1 cellular context compared by ENCODE assay signal in the genomic region with DNA sequence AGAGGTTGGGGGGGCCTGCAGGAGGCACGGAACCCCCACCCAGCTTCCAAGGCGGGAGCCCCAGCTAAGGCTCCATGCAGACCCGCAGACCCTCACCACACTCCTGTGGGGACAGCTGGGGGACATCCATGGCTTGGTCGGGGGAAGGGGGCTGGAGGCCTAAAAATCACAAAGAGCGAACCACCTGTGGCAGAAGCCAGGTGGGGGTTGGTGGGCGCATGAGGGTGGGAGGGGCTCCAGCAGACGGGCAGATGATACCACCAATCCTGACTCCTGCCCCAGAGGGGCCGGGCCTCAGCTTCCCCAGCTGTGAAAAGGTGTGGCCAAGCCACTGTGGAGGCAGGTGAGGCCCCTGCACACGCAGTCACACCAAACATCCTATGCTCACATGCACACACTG.
TF ChIP-seq lines count a peak whose summit lies in the region.

No MANE protein-coding gene starts in this region.

TF ChIP-seq in GM23338, 12 proteins besides CTCF, POLR2A, EP300 and RAD21:
- TF ChIP-seq, protein P1, sequence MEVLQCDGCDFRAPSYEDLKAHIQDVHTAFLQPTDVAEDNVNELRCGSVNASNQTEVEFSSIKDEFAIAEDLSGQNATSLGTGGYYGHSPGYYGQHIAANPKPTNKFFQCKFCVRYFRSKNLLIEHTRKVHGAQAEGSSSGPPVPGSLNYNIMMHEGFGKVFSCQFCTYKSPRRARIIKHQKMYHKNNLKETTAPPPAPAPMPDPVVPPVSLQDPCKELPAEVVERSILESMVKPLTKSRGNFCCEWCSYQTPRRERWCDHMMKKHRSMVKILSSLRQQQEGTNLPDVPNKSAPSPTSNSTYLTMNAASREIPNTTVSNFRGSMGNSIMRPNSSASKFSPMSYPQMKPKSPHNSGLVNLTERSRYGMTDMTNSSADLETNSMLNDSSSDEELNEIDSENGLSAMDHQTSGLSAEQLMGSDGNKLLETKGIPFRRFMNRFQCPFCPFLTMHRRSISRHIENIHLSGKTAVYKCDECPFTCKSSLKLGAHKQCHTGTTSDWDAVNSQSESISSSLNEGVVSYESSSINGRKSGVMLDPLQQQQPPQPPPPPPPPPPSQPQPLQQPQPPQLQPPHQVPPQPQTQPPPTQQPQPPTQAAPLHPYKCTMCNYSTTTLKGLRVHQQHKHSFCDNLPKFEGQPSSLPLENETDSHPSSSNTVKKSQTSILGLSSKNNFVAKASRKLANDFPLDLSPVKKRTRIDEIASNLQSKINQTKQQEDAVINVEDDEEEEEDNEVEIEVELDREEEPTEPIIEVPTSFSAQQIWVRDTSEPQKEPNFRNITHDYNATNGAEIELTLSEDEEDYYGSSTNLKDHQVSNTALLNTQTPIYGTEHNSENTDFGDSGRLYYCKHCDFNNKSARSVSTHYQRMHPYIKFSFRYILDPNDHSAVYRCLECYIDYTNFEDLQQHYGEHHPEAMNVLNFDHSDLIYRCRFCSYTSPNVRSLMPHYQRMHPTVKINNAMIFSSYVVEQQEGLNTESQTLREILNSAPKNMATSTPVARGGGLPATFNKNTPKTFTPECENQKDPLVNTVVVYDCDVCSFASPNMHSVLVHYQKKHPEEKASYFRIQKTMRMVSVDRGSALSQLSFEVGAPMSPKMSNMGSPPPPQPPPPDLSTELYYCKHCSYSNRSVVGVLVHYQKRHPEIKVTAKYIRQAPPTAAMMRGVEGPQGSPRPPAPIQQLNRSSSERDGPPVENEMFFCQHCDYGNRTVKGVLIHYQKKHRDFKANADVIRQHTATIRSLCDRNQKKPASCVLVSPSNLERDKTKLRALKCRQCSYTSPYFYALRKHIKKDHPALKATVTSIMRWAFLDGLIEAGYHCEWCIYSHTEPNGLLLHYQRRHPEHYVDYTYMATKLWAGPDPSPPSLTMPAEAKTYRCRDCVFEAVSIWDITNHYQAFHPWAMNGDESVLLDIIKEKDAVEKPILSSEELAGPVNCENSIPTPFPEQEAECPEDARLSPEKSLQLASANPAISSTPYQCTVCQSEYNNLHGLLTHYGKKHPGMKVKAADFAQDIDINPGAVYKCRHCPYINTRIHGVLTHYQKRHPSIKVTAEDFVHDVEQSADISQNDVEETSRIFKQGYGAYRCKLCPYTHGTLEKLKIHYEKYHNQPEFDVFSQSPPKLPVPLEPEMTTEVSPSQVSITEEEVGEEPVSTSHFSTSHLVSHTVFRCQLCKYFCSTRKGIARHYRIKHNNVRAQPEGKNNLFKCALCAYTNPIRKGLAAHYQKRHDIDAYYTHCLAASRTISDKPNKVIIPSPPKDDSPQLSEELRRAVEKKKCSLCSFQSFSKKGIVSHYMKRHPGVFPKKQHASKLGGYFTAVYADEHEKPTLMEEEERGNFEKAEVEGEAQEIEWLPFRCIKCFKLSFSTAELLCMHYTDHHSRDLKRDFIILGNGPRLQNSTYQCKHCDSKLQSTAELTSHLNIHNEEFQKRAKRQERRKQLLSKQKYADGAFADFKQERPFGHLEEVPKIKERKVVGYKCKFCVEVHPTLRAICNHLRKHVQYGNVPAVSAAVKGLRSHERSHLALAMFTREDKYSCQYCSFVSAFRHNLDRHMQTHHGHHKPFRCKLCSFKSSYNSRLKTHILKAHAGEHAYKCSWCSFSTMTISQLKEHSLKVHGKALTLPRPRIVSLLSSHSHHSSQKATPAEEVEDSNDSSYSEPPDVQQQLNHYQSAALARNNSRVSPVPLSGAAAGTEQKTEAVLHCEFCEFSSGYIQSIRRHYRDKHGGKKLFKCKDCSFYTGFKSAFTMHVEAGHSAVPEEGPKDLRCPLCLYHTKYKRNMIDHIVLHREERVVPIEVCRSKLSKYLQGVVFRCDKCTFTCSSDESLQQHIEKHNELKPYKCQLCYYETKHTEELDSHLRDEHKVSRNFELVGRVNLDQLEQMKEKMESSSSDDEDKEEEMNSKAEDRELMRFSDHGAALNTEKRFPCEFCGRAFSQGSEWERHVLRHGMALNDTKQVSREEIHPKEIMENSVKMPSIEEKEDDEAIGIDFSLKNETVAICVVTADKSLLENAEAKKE (CRISPR knock-in tag; IDR thresholded peaks at IDR 0.05), result no peak
- no peak for TF ChIP-seq POLR2AphosphoS5 (IDR thresholded peaks at IDR 0.05; ENCODE audit: low read depth)
- TF ChIP-seq EZH2 (IDR thresholded peaks at IDR 0.05; ENCODE audit: low read depth, unreplicated experiment), result no peak
- TF ChIP-seq, protein P2, sequence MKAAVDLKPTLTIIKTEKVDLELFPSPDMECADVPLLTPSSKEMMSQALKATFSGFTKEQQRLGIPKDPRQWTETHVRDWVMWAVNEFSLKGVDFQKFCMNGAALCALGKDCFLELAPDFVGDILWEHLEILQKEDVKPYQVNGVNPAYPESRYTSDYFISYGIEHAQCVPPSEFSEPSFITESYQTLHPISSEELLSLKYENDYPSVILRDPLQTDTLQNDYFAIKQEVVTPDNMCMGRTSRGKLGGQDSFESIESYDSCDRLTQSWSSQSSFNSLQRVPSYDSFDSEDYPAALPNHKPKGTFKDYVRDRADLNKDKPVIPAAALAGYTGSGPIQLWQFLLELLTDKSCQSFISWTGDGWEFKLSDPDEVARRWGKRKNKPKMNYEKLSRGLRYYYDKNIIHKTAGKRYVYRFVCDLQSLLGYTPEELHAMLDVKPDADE (IDR thresholded peaks at IDR 0.05), result no peak
- TF ChIP-seq ZNF114 (CRISPR knock-in tag; IDR thresholded peaks at IDR 0.05), result no peak
- no peak for TF ChIP-seq STAT1 (IDR thresholded peaks at IDR 0.05; ENCODE audit: unreplicated experiment)
- TF ChIP-seq EZH2phosphoT487 (IDR thresholded peaks at IDR 0.05; ENCODE audit: unreplicated experiment), result no peak
- no peak for TF ChIP-seq ZNF331 (CRISPR knock-in tag; IDR thresholded peaks at IDR 0.05; ENCODE audit: low read depth)
- no peak for TF ChIP-seq CREB1 (CRISPR knock-in tag; IDR thresholded peaks at IDR 0.05; ENCODE audit: low read depth)
- TF ChIP-seq JUNB (IDR thresholded peaks at IDR 0.05; ENCODE audit: unreplicated experiment), result no peak
- TF ChIP-seq, protein P3, sequence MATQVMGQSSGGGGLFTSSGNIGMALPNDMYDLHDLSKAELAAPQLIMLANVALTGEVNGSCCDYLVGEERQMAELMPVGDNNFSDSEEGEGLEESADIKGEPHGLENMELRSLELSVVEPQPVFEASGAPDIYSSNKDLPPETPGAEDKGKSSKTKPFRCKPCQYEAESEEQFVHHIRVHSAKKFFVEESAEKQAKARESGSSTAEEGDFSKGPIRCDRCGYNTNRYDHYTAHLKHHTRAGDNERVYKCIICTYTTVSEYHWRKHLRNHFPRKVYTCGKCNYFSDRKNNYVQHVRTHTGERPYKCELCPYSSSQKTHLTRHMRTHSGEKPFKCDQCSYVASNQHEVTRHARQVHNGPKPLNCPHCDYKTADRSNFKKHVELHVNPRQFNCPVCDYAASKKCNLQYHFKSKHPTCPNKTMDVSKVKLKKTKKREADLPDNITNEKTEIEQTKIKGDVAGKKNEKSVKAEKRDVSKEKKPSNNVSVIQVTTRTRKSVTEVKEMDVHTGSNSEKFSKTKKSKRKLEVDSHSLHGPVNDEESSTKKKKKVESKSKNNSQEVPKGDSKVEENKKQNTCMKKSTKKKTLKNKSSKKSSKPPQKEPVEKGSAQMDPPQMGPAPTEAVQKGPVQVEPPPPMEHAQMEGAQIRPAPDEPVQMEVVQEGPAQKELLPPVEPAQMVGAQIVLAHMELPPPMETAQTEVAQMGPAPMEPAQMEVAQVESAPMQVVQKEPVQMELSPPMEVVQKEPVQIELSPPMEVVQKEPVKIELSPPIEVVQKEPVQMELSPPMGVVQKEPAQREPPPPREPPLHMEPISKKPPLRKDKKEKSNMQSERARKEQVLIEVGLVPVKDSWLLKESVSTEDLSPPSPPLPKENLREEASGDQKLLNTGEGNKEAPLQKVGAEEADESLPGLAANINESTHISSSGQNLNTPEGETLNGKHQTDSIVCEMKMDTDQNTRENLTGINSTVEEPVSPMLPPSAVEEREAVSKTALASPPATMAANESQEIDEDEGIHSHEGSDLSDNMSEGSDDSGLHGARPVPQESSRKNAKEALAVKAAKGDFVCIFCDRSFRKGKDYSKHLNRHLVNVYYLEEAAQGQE (IDR thresholded peaks at IDR 0.05; ENCODE audit: unreplicated experiment), result no peak
- no peak for TF ChIP-seq NANOG (IDR thresholded peaks at IDR 0.05; ENCODE audit: borderline replicate concordance)
